12 cellular contexts compared by ENCODE assay signal in genomic region chr9:32069169-32069813, GRCh38.
A peak's percentile ranks its signal among the peaks of the same experiment; 100 is the strongest.
DNase-seq lines count a peak whose midpoint lies in the region; ATAC-seq and TF ChIP-seq lines count a peak whose summit lies in the region.
"Had no signal": no experiment of that assay in that cellular context is flagged by ENCODE, and none has a peak within 500 bp of the region (broad histone marks: within the 10 kb centered on the region; RNA-seq: fewer than 3 reads in every experiment).

No MANE protein-coding gene starts in this region.

- WGBS in neuronal stem cell (ENCODE audit: extremely low coverage in 2 of 2, insufficient read length in 2 of 2, insufficient replicate concordance in 1 of 2), 2 donors, result no CpG with 5 or more reads among the region's 9 CpGs

- no peak overlapping the region for H4K8ac ChIP-seq in neuronal stem cell (ENCODE audit: low read depth, low read length)

- no peak overlapping the region for H3K14ac ChIP-seq in neuronal stem cell (ENCODE audit: low read length)

- no peaks in the 10 kb centered on the region for H3K79me1 ChIP-seq in neuronal stem cell (ENCODE audit: low read depth, low read length)

- no peak overlapping the region for H2BK15ac ChIP-seq in neuronal stem cell (ENCODE audit: low read length)

- no peaks in the 10 kb centered on the region for H3K9me2 ChIP-seq in DOHH2 (replicated peaks; ENCODE audit: control insufficient read depth, low read length)

- no peak overlapping the region for H3K23ac ChIP-seq in neuronal stem cell (ENCODE audit: low read depth, low read length, poor library complexity)

- H2BK12ac ChIP-seq in neuronal stem cell (ENCODE audit: low read length), result no peak overlapping the region

- H3K18ac ChIP-seq in neuronal stem cell (ENCODE audit: low read length), result no peak overlapping the region

- H2BK120ac ChIP-seq in neuronal stem cell (ENCODE audit: low read depth, low read length), result no peak overlapping the region

- no peak overlapping the region for H3K4ac ChIP-seq in neuronal stem cell (ENCODE audit: low read length)

- H2BK5ac ChIP-seq in neuronal stem cell (ENCODE audit: low read length), result no peak overlapping the region

- H2AK5ac ChIP-seq in neuronal stem cell (ENCODE audit: low read depth, low read length), result no peak overlapping the region

- TF ChIP-seq CTCF in DOHH2 (IDR thresholded peaks at IDR 0.05; ENCODE audit: low read depth, low read length, poor library complexity, severe bottlenecking), result peak; percentile 29
- TF ChIP-seq CTCF in OCI-LY3 (IDR thresholded peaks at IDR 0.05; ENCODE audit: low read depth, low read length), result peak; percentile 44
- TF ChIP-seq CTCF in kidney epithelial cell (IDR thresholded peaks at IDR 0.05; ENCODE audit: insufficient read depth, low read length, poor library complexity, severe bottlenecking), result peak; percentile 44

- H3K36me3 ChIP-seq in DOHH2 (ENCODE audit: control insufficient read depth, low read length) (no peaks in the 10 kb centered on the region), H7 (replicated peaks; ENCODE audit: control insufficient read depth, insufficient read depth, low read length) (no peaks in the 10 kb centered on the region), OCI-LY3 (replicated peaks; ENCODE audit: low read depth, low read length) (no peaks in the 10 kb centered on the region), kidney epithelial cell (ENCODE audit: control insufficient read depth, insufficient read depth, low read length) (no peaks in the 10 kb centered on the region), neuronal stem cell (replicated peaks in 1 of 2; ENCODE audit: control insufficient read depth in 2 of 2, insufficient read depth in 2 of 2, low read length in 2 of 2) (no peaks in the 10 kb centered on the region)
- H3K36me3 ChIP-seq: spleen had no signal

- no peak for ATAC-seq in HG02571 (IDR thresholded peaks at IDR 0.05; ENCODE audit: unreplicated experiment)

- H3K9me3 ChIP-seq in DOHH2 (ENCODE audit: control insufficient read depth, insufficient read depth, low read length), result no peaks in the 10 kb centered on the region
- no peaks in the 10 kb centered on the region for H3K9me3 ChIP-seq in OCI-LY3 (ENCODE audit: insufficient read depth, low read length)
- H3K9me3 ChIP-seq in neuronal stem cell (replicated peaks in 1 of 2; ENCODE audit: control insufficient read depth in 2 of 2, insufficient read depth in 1 of 2, low read depth in 1 of 2, low read length in 2 of 2), result no peaks in the 10 kb centered on the region
- H3K9me3 ChIP-seq: spleen had no signal

- H3K4me2 ChIP-seq in DOHH2 (ENCODE audit: low read length) (no peak overlapping the region), OCI-LY3 (ENCODE audit: low read length) (no peak overlapping the region), neuronal stem cell (ENCODE audit: insufficient read depth, low read length, poor library complexity, severe bottlenecking) (no peak overlapping the region)

- H3K4me3 ChIP-seq in DOHH2 (ENCODE audit: low read length) (no peak overlapping the region), H7 (ENCODE audit: insufficient read depth, low read depth, low read length) (no peak overlapping the region), OCI-LY3 (ENCODE audit: low read length) (no peak overlapping the region), kidney epithelial cell (ENCODE audit: low read depth, low read length) (no peak overlapping the region), neuronal stem cell (ENCODE audit: low read length in 2 of 2) (no peak overlapping the region)
- H3K4me3 ChIP-seq: spleen had no signal

- H3K4me1 ChIP-seq in DOHH2 (ENCODE audit: control insufficient read depth, low read length), result no peaks in the 10 kb centered on the region
- peaks cover 11% of the 10 kb centered on the region for H3K4me1 ChIP-seq in OCI-LY3 (ENCODE audit: low read length)
- no peaks in the 10 kb centered on the region for H3K4me1 ChIP-seq in neuronal stem cell (ENCODE audit: control insufficient read depth in 2 of 2, insufficient read depth in 1 of 2, low read depth in 1 of 2, low read length in 2 of 2)
- H3K4me1 ChIP-seq: spleen had no signal

- H2AFZ ChIP-seq in OCI-LY3 (ENCODE audit: low read depth, low read length) (peak overlapping the region; percentile 74; the same call in 1 of the 2 replicates), neuronal stem cell (ENCODE audit: low read length) (no peak overlapping the region)

- no peaks in the 10 kb centered on the region for H4K20me1 ChIP-seq in DOHH2 (ENCODE audit: control insufficient read depth, insufficient read depth, low read depth, low read length)
- no peaks in the 10 kb centered on the region for H4K20me1 ChIP-seq in OCI-LY3 (ENCODE audit: insufficient read depth, low read length)

- no peak overlapping the region for H4K91ac ChIP-seq in neuronal stem cell (ENCODE audit: low read depth, low read length, poor library complexity)

- H3K79me2 ChIP-seq in DOHH2 (ENCODE audit: control insufficient read depth, low read length), result no peaks in the 10 kb centered on the region
- H3K79me2 ChIP-seq in OCI-LY3 (ENCODE audit: low read length), result no peaks in the 10 kb centered on the region

- no peaks in the 10 kb centered on the region for H3K27me3 ChIP-seq in DOHH2 (ENCODE audit: control insufficient read depth, low read length)
- no peaks in the 10 kb centered on the region for H3K27me3 ChIP-seq in H7 (ENCODE audit: control insufficient read depth, insufficient read depth, low read length)
- no peaks in the 10 kb centered on the region for H3K27me3 ChIP-seq in OCI-LY3 (ENCODE audit: low read depth, low read length)
- H3K27me3 ChIP-seq in kidney epithelial cell (ENCODE audit: control insufficient read depth, insufficient read depth, low read length), result no peaks in the 10 kb centered on the region
- H3K27me3 ChIP-seq in neuronal stem cell (ENCODE audit: control insufficient read depth in 3 of 3, insufficient read depth in 3 of 3, low read depth in 1 of 3, low read length in 3 of 3), result no peaks in the 10 kb centered on the region
- H3K27me3 ChIP-seq: spleen had no signal

- DNase-seq in H7, result peak; percentile 17
- no peak for DNase-seq in kidney epithelial cell (ENCODE audit: low read depth)
- no peak for DNase-seq in globus pallidus (ENCODE audit: low spot score)
- no peak for DNase-seq in neuronal stem cell (ENCODE audit: low spot score)
- DNase-seq in AG08396 (ENCODE audit: low spot score), result no peak
- DNase-seq: naive B cell, NCI-H2081, spleen, SW 1271 had no signal

- H3K9ac ChIP-seq in OCI-LY3 (ENCODE audit: low read length) (no peak overlapping the region), neuronal stem cell (ENCODE audit: low read depth, low read length, poor library complexity) (no peak overlapping the region)

- no peak overlapping the region for H3K27ac ChIP-seq in DOHH2 (ENCODE audit: low read depth, low read length)
- no peak overlapping the region for H3K27ac ChIP-seq in OCI-LY3 (ENCODE audit: low read length)
- no peak overlapping the region for H3K27ac ChIP-seq in neuronal stem cell (replicated peaks; ENCODE audit: low read length)
- H3K27ac ChIP-seq: spleen had no signal

- H3F3A ChIP-seq in DOHH2 (ENCODE audit: control insufficient read depth, insufficient read depth), result no peaks in the 10 kb centered on the region
